7 cellular contexts compared by ENCODE assay signal in genomic region chr16:18597319-18597718, GRCh38. TPM values are rescaled to one million over a fixed set of nuclear protein-coding genes. Genes with fewer than 3 reads are reported as not detected.
A peak's percentile ranks its signal among the peaks of the same experiment; 100 is the strongest.
DNase-seq lines count a peak whose midpoint lies in the region; TF ChIP-seq lines count a peak whose summit lies in the region.
"Not testable (repeated sequence)": the region's sequence is repeated elsewhere in the genome, so short reads cannot be mapped to it uniquely, and the experiment has no call there.

No MANE protein-coding gene starts in this region.

- not testable (repeated sequence) for H3K9me3 Mint-ChIP-seq in osteocyte (ENCODE audit: unreplicated experiment)

- H3K4me3 ChIP-seq in HFF-Myc (replicated peaks; ENCODE audit: low read depth, low read length); adrenal gland: not testable (repeated sequence)

- H3K27me3 ChIP-seq in adrenal gland, result not testable (repeated sequence)

- not testable (repeated sequence) for H3K36me3 Mint-ChIP-seq in osteocyte (ENCODE audit: unreplicated experiment)

- 49 to 64% (median 55%) methylated on average over 4 of the region's 4 CpGs for WGBS in adrenal gland, 4 donors

- not testable (repeated sequence) for H3K36me3 ChIP-seq in adrenal gland (replicated peaks in 1 of 2)

- H3K4me1 ChIP-seq in adrenal gland (replicated peaks in 1 of 2), result not testable (repeated sequence)

- not testable (repeated sequence) for H3K27me3 Mint-ChIP-seq in osteocyte (ENCODE audit: unreplicated experiment)

- TF ChIP-seq CTCF in HFF-Myc (IDR thresholded peaks at IDR 0.05; ENCODE audit: low read depth, low read length, missing control alignments); adrenal gland (IDR thresholded peaks at IDR 0.05); osteocyte (IDR thresholded peaks at IDR 0.05): not testable (repeated sequence)

- not testable (repeated sequence) for H3K27ac ChIP-seq in adrenal gland

- peak overlapping the region; percentile 41 for H3K27ac Mint-ChIP-seq in osteocyte (ENCODE audit: unreplicated experiment)

- H3K4me1 Mint-ChIP-seq in osteocyte (ENCODE audit: unreplicated experiment), result peaks cover 13% of the 10 kb centered on the region

- not testable (repeated sequence) for H3K9me3 ChIP-seq in adrenal gland (replicated peaks in 1 of 3)

- peak; percentile 30 for DNase-seq in Daoy (ENCODE audit: low read depth)
- DNase-seq in HFF-Myc (ENCODE audit: extremely low read depth, low read depth), result peak; percentile 7
- DNase-seq in NCI-H1694 (lab: John Stamatoyannopoulos, UW), result peak; percentile 43
- DNase-seq in NCI-H748 (lab: John Stamatoyannopoulos, UW; ENCODE audit: unreplicated experiment), result peak; percentile 1
- DNase-seq in adrenal gland, result peak in 5 of 7 donors; percentile 9 to 54 (median 25)
- DNase-seq in foreskin melanocyte, result peak; percentile 13
- not testable (repeated sequence) for DNase-seq in osteocyte (ENCODE audit: extremely low spot score, unreplicated experiment)

- H3K4me3 Mint-ChIP-seq in osteocyte (ENCODE audit: unreplicated experiment), result not testable (repeated sequence)

- TF ChIP-seq POLR2A in adrenal gland (IDR thresholded peaks at IDR 0.05), result not testable (repeated sequence)

- intact Hi-C loops in adrenal gland (cut with DNase I), result not testable (repeated sequence)

RNA-seq across cellular contexts. Expression of gene NOMO2, which starts 35.4 kb away (rescaled TPM):
- total RNA-seq in Daoy (2014; rRNA removed; shearing (Covaris generic)), result 76.6 and 77.5 TPM in 2 replicates
- total RNA-seq in adrenal gland (100 to 1,000 TPM in 6 of 8 donors, 10 to 100 TPM in 2; 40.7 to 204 (median 104) TPM), osteocyte (142 and 143 TPM in 2 replicates)
- 100 to 1,000 TPM in 1 of 3 donors, 10 to 100 TPM in 2; 62.2 to 145 (median 76.6) TPM for polyA plus RNA-seq in adrenal gland
